Comparison of ENCODE assay signal across 7 cellular contexts in the genomic region with DNA sequence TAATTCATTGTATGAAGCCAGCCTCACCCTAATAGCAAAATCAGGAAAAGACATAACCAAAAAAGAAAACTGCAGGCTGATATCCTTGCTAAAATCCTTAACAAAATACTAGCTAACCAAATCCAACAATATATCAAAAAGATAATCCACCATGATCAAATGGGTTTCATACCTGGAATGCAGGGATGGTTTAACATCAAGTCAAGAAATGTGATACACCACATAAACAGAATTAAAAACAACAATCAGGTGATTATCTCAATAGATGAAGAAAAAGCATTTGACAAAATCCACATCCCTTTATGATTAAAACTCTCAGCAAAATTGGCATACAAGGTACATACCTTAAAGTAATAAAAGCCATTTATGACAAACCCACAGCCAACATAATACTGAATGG. TPM values are rescaled to one million over a fixed set of nuclear protein-coding genes. Genes with fewer than 3 reads are reported as not detected.
"Had no signal": no experiment of that assay in that cellular context is flagged by ENCODE, and none has a peak within 500 bp of the region (broad histone marks: within the 10 kb centered on the region; RNA-seq: fewer than 3 reads in every experiment).

No MANE protein-coding gene starts in this region.

RNA-seq across cellular contexts. Expression of a gene that starts 29.2 kb away (rescaled TPM):
- total RNA-seq: GM23248, GM23338, H1, H4, H7, H9, HFFc6 had no signal
- polyA plus RNA-seq: GM23248, GM23338, H1 had no signal
